33 cellular contexts compared by ENCODE assay signal in genomic region chr5:79809743-79810142, GRCh38.
"Had no signal": no experiment of that assay in that cellular context is flagged by ENCODE, and none has a peak within 500 bp of the region (broad histone marks: within the 10 kb centered on the region; RNA-seq: fewer than 3 reads in every experiment).

No MANE protein-coding gene starts in this region.

- H3K36me3 ChIP-seq: MG63, Peyer's patch had no signal

- H3K27me3 ChIP-seq: MG63, Peyer's patch had no signal

- H3K4me3 ChIP-seq: MG63, Peyer's patch had no signal

- FAIRE-seq: bronchial epithelial cell had no signal

- DNase-seq: activated B cell treated with CpG ODN at 0.5 μM for 24 hours; activated CD4-positive, alpha-beta memory T cell treated with anti-CD3 and anti-CD28 coated beads for 36 hours; activated CD4-positive, alpha-beta T cell treated with anti-CD3 and anti-CD28 coated beads for 4 hours; activated CD4-positive, alpha-beta T cell treated with anti-CD3 and anti-CD28 coated beads, Interleukin-2, amount 50 U/mL, for 1 hour; activated CD4-positive, CD25-positive, alpha-beta regulatory T cell treated with anti-CD3 and anti-CD28 coated beads, Interleukin-2, amount 50 U/mL, for 72 hours; activated CD8-positive, alpha-beta memory T cell treated with anti-CD3 and anti-CD28 coated beads, Interleukin-2, amount 50 U/mL, for 48 hours; activated effector memory CD4-positive, alpha-beta T cell treated with Interleukin-2 at 50 U/mL for 16 hours; activated naive CD4-positive, alpha-beta T cell treated with anti-CD3 and anti-CD28 coated beads, Interleukin-2, amount 10 ng/mL, durations not matched to agents 7 days and 5 days; activated naive CD8-positive, alpha-beta T cell treated with anti-CD3 and anti-CD28 coated beads, Interleukin-2, amount 50 U/mL, for 24 hours; activated T-cell treated with anti-CD3 and anti-CD28 coated beads, Interleukin-2, amount 50 U/mL, for 48 hours; anterior cingulate cortex; Kasumi-1; KG1; MG63; NCI-H1048; NCI-H1105 treated with DMSO at 0.1 percent for 48 hours; NCI-H1436; NCI-H1694; NCI-H1930; NCI-H2081 treated with DMSO at 0.1 percent for 48 hours; NCI-H345; NCI-H524 treated with DMSO at 0.1 percent for 48 hours; NCI-H748 treated with DMSO at 0.1 percent for 48 hours; NK-92 treated with Interleukin-12 subunit alpha and Interleukin-12 subunit beta, amount 100 ng/mL, for 24 hours; PC-3; Peyer's patch; RPMI8226; SW 1271; T-helper 1 cell; T-helper 2 cell; T-helper 9 cell had no signal

- H3K27ac ChIP-seq: Peyer's patch, VCaP had no signal

- H3K9me3 ChIP-seq: MG63, Peyer's patch had no signal

- ATAC-seq: activated naive CD8-positive, alpha-beta T cell treated with anti-CD3 and anti-CD28 coated beads, Interleukin-2, amount 50 U/mL, for 24 hours; PC-3 had no signal

- H3K4me1 ChIP-seq: Peyer's patch had no signal
